11 cellular contexts compared by ENCODE assay signal in the genomic region with DNA sequence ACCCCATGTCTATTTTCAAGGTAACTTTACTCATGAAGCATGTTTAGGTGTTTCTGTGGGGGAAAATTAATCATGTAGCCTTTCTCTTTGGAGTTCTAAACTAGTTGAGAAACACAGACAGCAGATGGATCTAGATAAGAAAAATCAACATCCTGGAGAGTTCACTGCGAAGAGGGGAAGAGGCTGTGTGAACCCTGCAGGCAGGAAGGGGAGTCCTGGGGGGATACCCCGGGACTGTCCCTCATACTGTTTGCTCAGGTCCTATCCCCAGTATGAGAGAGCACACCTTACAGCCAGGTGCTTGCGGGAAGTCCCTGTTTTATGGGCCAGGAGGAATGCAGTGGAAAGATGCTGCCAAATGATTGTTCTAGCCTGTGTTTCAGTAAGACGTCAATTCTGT. TPM values are rescaled to one million over a fixed set of nuclear protein-coding genes. Genes with fewer than 3 reads are reported as not detected.
DNase-seq lines count a peak whose midpoint lies in the region; ATAC-seq, FAIRE-seq and TF ChIP-seq lines count a peak whose summit lies in the region.
"Had no signal": no experiment of that assay in that cellular context is flagged by ENCODE, and none has a peak within 500 bp of the region (broad histone marks: within the 10 kb centered on the region; RNA-seq: fewer than 3 reads in every experiment).

No MANE protein-coding gene starts in this region.

- H3K9me3 Mint-ChIP-seq in activated CD4-positive, alpha-beta T cell treated with anti-CD3 and anti-CD28 coated beads, Interleukin-2, amount 10 ng/mL, durations not matched to agents 7 days and 5 days = no peaks in the 10 kb centered on the region
- H3K9me3 Mint-ChIP-seq: brain had no signal

- no TSS peak for BruUV-seq in GM12878 (replicated peaks; lab: Mats Ljungman, UMichigan)

- SMC1A ChIA-PET in GM12878 (lab: Charles Lee; ENCODE audit: uncharacterized antibody, unreplicated experiment) = interaction anchor here (1.0 to 1.2 kb wide), 2 partner anchors 16 to 65 kb away, joined by 5 read pairs; no protein-coding TSS in a partner anchor

- peaks cover 88% of the 10 kb centered on the region for H3K4me1 Mint-ChIP-seq in activated CD4-positive, alpha-beta T cell treated with anti-CD3 and anti-CD28 coated beads, Interleukin-2, amount 10 ng/mL, durations not matched to agents 7 days and 5 days

- RAD21 ChIA-PET in GM12878 (lab: Charles Lee; ENCODE audit: unreplicated experiment) = no interaction called here

- no peak for TF ChIP-seq EP300 in GM12878 (IDR thresholded peaks at IDR 0.05; ENCODE audit: borderline replicate concordance in 1 of 2, control insufficient read depth in 1 of 2, low read depth in 2 of 2, low read length in 2 of 2)

- no peak for TF ChIP-seq POLR2A in GM12878 (IDR thresholded peaks at IDR 0.05; ENCODE audit: low read depth, low read length)

- peaks cover 30% of the 10 kb centered on the region for H3K36me3 Mint-ChIP-seq in activated CD4-positive, alpha-beta T cell treated with anti-CD3 and anti-CD28 coated beads, Interleukin-2, amount 10 ng/mL, durations not matched to agents 7 days and 5 days (ENCODE audit: low read depth)

- POLR2A ChIA-PET in activated CD4-positive, alpha-beta T cell treated with anti-CD3 and anti-CD28 coated beads, Interleukin-2, amount 10 ng/mL, durations not matched to agents 7 days and 5 days (lab: Charles Lee) = no interaction called here
- POLR2A ChIA-PET in GM12878 (lab: Charles Lee) = no interaction called here

- TF ChIP-seq CTCF in GM12878 (IDR thresholded peaks at IDR 0.05 in 2 of 3, conservative IDR thresholded peaks at IDR 0.05 in 1 of 3; ENCODE audit: control insufficient read depth in 2 of 3, extremely low read depth in 1 of 3, insufficient read depth in 1 of 3, low read depth in 3 of 3, low read length in 3 of 3) = no peak

- ATAC-seq in HG03095 (IDR thresholded peaks at IDR 0.05; ENCODE audit: unreplicated experiment) (peak; percentile 69), GM12878 (peak; percentile 93)

- no peaks in the 10 kb centered on the region for H3K27me3 Mint-ChIP-seq in activated CD4-positive, alpha-beta T cell treated with anti-CD3 and anti-CD28 coated beads, Interleukin-2, amount 10 ng/mL, durations not matched to agents 7 days and 5 days
- H3K27me3 Mint-ChIP-seq: brain had no signal

- no peak overlapping the region; the same call in 1 of the 2 replicates for H3K4me3 ChIP-seq in GM12878
- no peak overlapping the region for H3K4me3 ChIP-seq in small intestine (ENCODE audit: low read depth in 1 of 2, low read length in 2 of 2)

- H3K4me1 ChIP-seq in GM12878 (ENCODE audit: control insufficient read depth, insufficient read depth, low read length) = peaks cover 15% of the 10 kb centered on the region
- peaks cover 21 to 42% of the 10 kb centered on the region in 2 donors for H3K4me1 ChIP-seq in small intestine (ENCODE audit: control insufficient read depth in 2 of 2, insufficient read depth in 1 of 2, low read depth in 1 of 2, low read length in 1 of 2)

- H3K36me3 ChIP-seq in GM12878 (ENCODE audit: control insufficient read depth in 2 of 2, insufficient read depth in 2 of 2, low read length in 1 of 2) (peaks cover 5 to 7% of the 10 kb centered on the region in 2 experiments), small intestine (ENCODE audit: control insufficient read depth in 2 of 2, insufficient read depth in 2 of 2, low read length in 2 of 2) (peaks cover 0 to 4% of the 10 kb centered on the region in 2 donors)

- peak overlapping the region; percentile 51 for H3K27ac Mint-ChIP-seq in activated CD4-positive, alpha-beta T cell treated with anti-CD3 and anti-CD28 coated beads, Interleukin-2, amount 10 ng/mL, durations not matched to agents 7 days and 5 days

- FAIRE-seq in GM12878 (lab: Jason Lieb, UNC) = no peak
- FAIRE-seq in small intestine (lab: Jason Lieb, UNC) = no peak

- H3K27me3 ChIP-seq in GM12878 (replicated peaks in 1 of 2; ENCODE audit: control insufficient read depth in 2 of 2, insufficient read depth in 2 of 2, low read length in 1 of 2) = no peaks in the 10 kb centered on the region
- no peaks in the 10 kb centered on the region for H3K27me3 ChIP-seq in small intestine (ENCODE audit: control insufficient read depth in 2 of 2, insufficient read depth in 2 of 2, low read length in 2 of 2)

- H3K27ac ChIP-seq in GM12878 (ENCODE audit: control insufficient read depth, insufficient read depth) = peak overlapping the region; percentile 22; the same call in 1 of the 2 replicates
- H3K27ac ChIP-seq in small intestine (ENCODE audit: low read depth in 1 of 2, low read length in 1 of 2) = no peak overlapping the region

- peak overlapping the region; percentile 21 for H3K4me2 ChIP-seq in GM12878 (ENCODE audit: control insufficient read depth, insufficient read depth)

- CTCF ChIA-PET in activated CD4-positive, alpha-beta T cell treated with anti-CD3 and anti-CD28 coated beads, Interleukin-2, amount 10 ng/mL, durations not matched to agents 7 days and 5 days (lab: Charles Lee) = interaction anchor here (0.6 to 1.2 kb wide), 3 partner anchors 10 to 34 kb away, joined by 3 read pairs; no protein-coding TSS in a partner anchor
- CTCF ChIA-PET in GM12878 (lab: Yijun Ruan, JAX) = interaction anchor here (0.7 kb wide), 1 partner anchor 37 kb away, joined by 3 read pairs; no protein-coding TSS in a partner anchor

- H3K9me3 ChIP-seq in GM12878 (replicated peaks; ENCODE audit: control insufficient read depth, insufficient read depth, low read length) = no peaks in the 10 kb centered on the region
- H3K9me3 ChIP-seq in small intestine (ENCODE audit: control insufficient read depth, low read depth) = no peaks in the 10 kb centered on the region

- in situ Hi-C loops in GM12878 (cut with MboI) = no loop called here

- 4% methylated on average over 4 of the region's 4 CpGs for WGBS in GM12878 (ENCODE audit: insufficient coverage, insufficient replicate concordance, low lambda C conversion rate, missing lambda C conversion rate)
- 13 to 45% (median 18%) methylated on average over 4 of the region's 4 CpGs for WGBS in small intestine, 3 donors

- H4K20me1 ChIP-seq in GM12878 (ENCODE audit: control insufficient read depth, insufficient read depth) = peaks cover 10% of the 10 kb centered on the region; the same call in 1 of the 2 replicates

- no peak overlapping the region for H3K9ac ChIP-seq in GM12878 (ENCODE audit: control insufficient read depth, insufficient read depth, low read length)

- H3K4me3 Mint-ChIP-seq in activated CD4-positive, alpha-beta T cell treated with anti-CD3 and anti-CD28 coated beads, Interleukin-2, amount 10 ng/mL, durations not matched to agents 7 days and 5 days = no peak overlapping the region
- H3K4me3 Mint-ChIP-seq: brain had no signal

- no peak for TF ChIP-seq RAD21 in GM12878 (IDR thresholded peaks at IDR 0.05; ENCODE audit: insufficient read depth, low read depth, low read length)

- H3K79me2 ChIP-seq in GM12878 (ENCODE audit: control insufficient read depth, insufficient read depth, low read length) = peaks cover 69% of the 10 kb centered on the region

- DNase-seq in activated CD4-positive, alpha-beta T cell treated with anti-CD3 and anti-CD28 coated beads, Interleukin-2, amount 10 ng/mL, durations not matched to agents 7 days and 5 days = peak; percentile 29
- no peak for DNase-seq in activated CD4-positive, alpha-beta T cell treated with anti-CD3 and anti-CD28 coated beads, Interleukin-2, amount 50 U/mL, for 1 hour
- DNase-seq in GM12878 (ENCODE audit: low read depth, low spot score) (no peak), small intestine (peak; percentile 48), NCI-H2171 (lab: John Stamatoyannopoulos, UW) (no peak), UCSD-AML1 (lab: John Stamatoyannopoulos, UW; ENCODE audit: unreplicated experiment) (no peak)
- no peak for DNase-seq in stimulated activated CD8-positive, alpha-beta memory T cell treated with anti-CD3 and anti-CD28 coated beads, Interleukin-4, amount 100 ng/mL, for 48 hours
- DNase-seq: head of caudate nucleus, NCI-H2171 treated with DMSO at 0.1 percent for 48 hours had no signal

- H2AFZ ChIP-seq in GM12878 (ENCODE audit: control insufficient read depth, low read depth, low read length) = no peak overlapping the region

- intact Hi-C loops in GM12878 (cut with micrococcal nuclease; ENCODE audit: unreplicated experiment) = no loop called here

TF ChIP-seq in GM12878, 131 proteins besides CTCF, POLR2A, EP300 and RAD21 (continues in another document):
- TF ChIP-seq MYC (IDR thresholded peaks at IDR 0.05; ENCODE audit: insufficient read depth, insufficient read length, insufficient replicate concordance, low read length, severe bottlenecking) (no peak), NR2F1 (conservative IDR thresholded peaks at IDR 0.05) (no peak)

RNA-seq across cellular contexts. Expression of a gene that starts 32.7 kb away (rescaled TPM):
- 100 to 1,000 TPM; 105 to 108 TPM for total RNA-seq in activated CD4-positive, alpha-beta T cell treated with anti-CD3 and anti-CD28 coated beads, Interleukin-2, amount 10 ng/mL, durations not matched to agents 7 days and 5 days
- total RNA-seq in GM12878 (2013; cell fraction: nucleolus; rRNA removed) = 6.9 and 9.9 TPM in 2 replicates
- total RNA-seq in GM12878 (2014; rRNA removed) (46.6 and 47.7 TPM in 2 replicates), GM12878 (2014; rRNA removed; fragmentation: Illumina TruSeq; extraction: Trizol) (52.6 and 54.1 TPM in 2 replicates), GM12878 (2021) (96.3 and 98.7 TPM in 2 replicates)
- polyA plus RNA-seq in GM12878 (2011; ENCODE audit: low read depth) = 96.7 TPM
- polyA plus RNA-seq in GM12878 (2011; rRNA removed) (63.3 and 64.9 TPM in 2 replicates), GM12878 (2014; fragmentation: Illumina TruSeq; extraction: Trizol) (117 and 118 TPM in 2 replicates), GM12878 (2014; fragmentation: Nextera tagmentation; extraction: Ambion mirVana) (10 to 100 TPM in 1 of 2 experiments, 1 to 10 TPM in 1; 4.2 to 12.9 TPM), GM12878 (2014; rRNA removed) (102 and 105 TPM in 2 replicates), GM12878 (2016; fragmentation: Nextera tagmentation; extraction: Ambion mirVana) (1 to 10 TPM; 5.0 to 6.7 TPM), small intestine (100 to 1,000 TPM; 147 to 218 (median 199) TPM)
- polyA plus RNA-seq in GM12878 (2011; cell fraction: cytosol; rRNA removed) = 50.1 and 54.9 TPM in 2 replicates
- polyA plus RNA-seq in GM12878 (2011; cell fraction: nucleus; rRNA removed) = 19.2 and 25.0 TPM in 2 replicates
- polyA plus RNA-seq in GM12878 (2012) = 88.4 and 104 TPM in 2 replicates
- 14.0 and 17.8 TPM in 2 replicates for polyA minus RNA-seq in GM12878 (2011; rRNA and poly(A)+ RNA removed)
- 13.9 and 18.4 TPM in 2 replicates for polyA minus RNA-seq in GM12878 (2011; cell fraction: cytosol; rRNA and poly(A)+ RNA removed)
- polyA minus RNA-seq in GM12878 (2011; cell fraction: nucleus; rRNA and poly(A)+ RNA removed) = 3.5 and 5.2 TPM in 2 replicates

Comparison
In these comparisons a context has a peak if more than half of its experiments do, and no peak if none do; other contexts are left out.
1. DNase-seq: peak in activated CD4-positive, alpha-beta T cell treated with anti-CD3 and anti-CD28 coated beads, Interleukin-2, amount 10 ng/mL, durations not matched to agents 7 days and 5 days (single experiment) and small intestine (single experiment); none in activated CD4-positive, alpha-beta T cell treated with anti-CD3 and anti-CD28 coated beads, Interleukin-2, amount 50 U/mL, for 1 hour (single experiment), GM12878 (single experiment), NCI-H2171 (single experiment), UCSD-AML1 (single experiment) and stimulated activated CD8-positive, alpha-beta memory T cell treated with anti-CD3 and anti-CD28 coated beads, Interleukin-4, amount 100 ng/mL, for 48 hours (single experiment).